Comparison of ENCODE assay signal across 1 cellular context in the genomic region with DNA sequence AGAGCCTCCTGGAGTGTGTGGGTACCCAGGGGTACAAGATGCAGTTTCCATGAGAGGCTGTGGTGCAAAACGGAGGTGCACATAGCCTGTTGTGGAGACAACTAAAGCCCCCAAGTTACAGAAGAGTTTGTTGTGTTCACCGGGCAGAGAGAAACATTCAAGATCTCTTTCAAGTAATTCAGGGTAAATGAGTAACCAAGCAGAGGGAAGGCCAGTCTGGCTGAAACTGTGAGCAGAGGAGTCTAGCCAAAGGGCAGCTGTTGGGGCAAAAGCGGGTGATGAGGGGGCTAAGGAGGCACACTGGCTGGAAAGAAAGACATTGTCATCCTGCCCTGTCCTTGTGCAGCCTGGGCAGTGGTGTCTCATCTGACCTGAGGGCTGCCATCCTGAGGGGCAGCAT.
TF ChIP-seq lines count a peak whose summit lies in the region.

No MANE protein-coding gene starts in this region.

TF ChIP-seq in SK-N-SH, 30 proteins besides CTCF, POLR2A, EP300 and RAD21 (continued from another document):
- TF ChIP-seq, protein P1, sequence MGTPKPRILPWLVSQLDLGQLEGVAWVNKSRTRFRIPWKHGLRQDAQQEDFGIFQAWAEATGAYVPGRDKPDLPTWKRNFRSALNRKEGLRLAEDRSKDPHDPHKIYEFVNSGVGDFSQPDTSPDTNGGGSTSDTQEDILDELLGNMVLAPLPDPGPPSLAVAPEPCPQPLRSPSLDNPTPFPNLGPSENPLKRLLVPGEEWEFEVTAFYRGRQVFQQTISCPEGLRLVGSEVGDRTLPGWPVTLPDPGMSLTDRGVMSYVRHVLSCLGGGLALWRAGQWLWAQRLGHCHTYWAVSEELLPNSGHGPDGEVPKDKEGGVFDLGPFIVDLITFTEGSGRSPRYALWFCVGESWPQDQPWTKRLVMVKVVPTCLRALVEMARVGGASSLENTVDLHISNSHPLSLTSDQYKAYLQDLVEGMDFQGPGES (IDR thresholded peaks at IDR 0.05; ENCODE audit: low read depth, low read length), result no peak
- no peak for TF ChIP-seq GATA2 (CRISPR knock-in tag; IDR thresholded peaks at IDR 0.05)
